In genomic region chr12:112175361-112176155, GRCh38 we compare ENCODE assay signal across 17 cellular contexts. TPM values are rescaled to one million over a fixed set of nuclear protein-coding genes. Genes with fewer than 3 reads are reported as not detected.
DNase-seq lines count a peak whose midpoint lies in the region; ATAC-seq, FAIRE-seq and TF ChIP-seq lines count a peak whose summit lies in the region.
"Had no signal": no experiment of that assay in that cellular context is flagged by ENCODE, and none has a peak within 500 bp of the region (broad histone marks: within the 10 kb centered on the region; RNA-seq: fewer than 3 reads in every experiment).

No MANE protein-coding gene starts in this region.

- no peaks in the 10 kb centered on the region for H3K27me3 Mint-ChIP-seq in activated CD8-positive, alpha-beta T cell treated with anti-CD3 and anti-CD28 coated beads, Interleukin-2, amount 10 ng/mL, durations not matched to agents 7 days and 5 days (ENCODE audit: low read depth)

- no peak for ATAC-seq in activated CD8-positive, alpha-beta T cell treated with anti-CD3 and anti-CD28 coated beads, Interleukin-2, amount 10 ng/mL, durations not matched to agents 7 days and 5 days

- 94 to 96% (median 95%) methylated on average over 20 of the region's 20 CpGs for WGBS in spleen, 5 donors

- no peak overlapping the region for H3K4me3 Mint-ChIP-seq in activated CD8-positive, alpha-beta T cell treated with anti-CD3 and anti-CD28 coated beads, Interleukin-2, amount 10 ng/mL, durations not matched to agents 7 days and 5 days
- H3K4me3 Mint-ChIP-seq: CD14-positive monocyte had no signal

- H3K36me3 Mint-ChIP-seq in activated CD8-positive, alpha-beta T cell treated with anti-CD3 and anti-CD28 coated beads, Interleukin-2, amount 10 ng/mL, durations not matched to agents 7 days and 5 days (ENCODE audit: low read depth), result peaks cover 33% of the 10 kb centered on the region

- no peaks in the 10 kb centered on the region for H3K27me3 ChIP-seq in spleen (replicated peaks in 1 of 7)

- H3K27ac ChIP-seq in kidney (ENCODE audit: low read depth in 2 of 2, low read length in 2 of 2) (no peak overlapping the region), spleen (no peak overlapping the region)

- POLR2A ChIA-PET in activated CD8-positive, alpha-beta T cell treated with anti-CD3 and anti-CD28 coated beads, Interleukin-2, amount 10 ng/mL, durations not matched to agents 7 days and 5 days (lab: Charles Lee), result no interaction called here

- peaks cover under 1% of the 10 kb centered on the region for H3K4me1 Mint-ChIP-seq in activated CD8-positive, alpha-beta T cell treated with anti-CD3 and anti-CD28 coated beads, Interleukin-2, amount 10 ng/mL, durations not matched to agents 7 days and 5 days (ENCODE audit: low read depth)
- H3K4me1 Mint-ChIP-seq: CD14-positive monocyte had no signal

- no peak for TF ChIP-seq POLR2A in GM12891 (IDR thresholded peaks at IDR 0.05; ENCODE audit: low read depth, low read length)
- TF ChIP-seq POLR2A in spleen (IDR thresholded peaks at IDR 0.05), result no peak

- intact Hi-C loops in kidney (cut with DNase I) (no loop called here), spleen (cut with DNase I; ENCODE audit: low total_unique reads) (no loop called here)

- H3K4me1 ChIP-seq in kidney (ENCODE audit: control insufficient read depth in 1 of 2, insufficient read depth in 1 of 2, low read depth in 1 of 2, low read length in 2 of 2) (no peaks in the 10 kb centered on the region), spleen (peaks cover 0 to 7% (median 0%) of the 10 kb centered on the region in 6 donors)

- no peak overlapping the region for H3K27ac Mint-ChIP-seq in activated CD8-positive, alpha-beta T cell treated with anti-CD3 and anti-CD28 coated beads, Interleukin-2, amount 10 ng/mL, durations not matched to agents 7 days and 5 days

- peaks cover 29 to 46% of the 10 kb centered on the region in 2 donors for H3K36me3 ChIP-seq in kidney (ENCODE audit: control insufficient read depth in 1 of 2, insufficient read depth in 2 of 2, low read length in 2 of 2)
- H3K36me3 ChIP-seq in spleen, result peaks cover 0 to 100% (median 84%) of the 10 kb centered on the region in 6 donors

- DNase-seq in GM12891 (ENCODE audit: insufficient read length, low spot score) (no peak), amniotic epithelial cell (ENCODE audit: low read depth) (peak; percentile 52), kidney (peak; percentile 19), spleen (peak; percentile 21), superior temporal gyrus (ENCODE audit: extremely low spot score) (no peak)
- no peak for DNase-seq in activated CD8-positive, alpha-beta T cell treated with anti-CD3 and anti-CD28 coated beads, Interleukin-2, amount 10 ng/mL, durations not matched to agents 7 days and 5 days
- DNase-seq in activated CD4-positive, alpha-beta T cell treated with anti-CD3 and anti-CD28 coated beads, Interleukin-2, amount 50 U/mL, for 4 hours, result no peak
- DNase-seq: COR-L47, DMS153, GOT3, KG1, NCI-H1417 treated with DMSO at 0.1 percent for 48 hours, NCI-H2029, NCI-H2171, NCI-H446 treated with DMSO at 0.1 percent for 48 hours, RPMI8226 had no signal

- peak; percentile 48 for FAIRE-seq in GM12891 (lab: Jason Lieb, UNC)
- FAIRE-seq in kidney (lab: Jason Lieb, UNC), result no peak

- H3K9me3 ChIP-seq in kidney (ENCODE audit: control insufficient read depth in 1 of 2, low read length in 2 of 2) (no peaks in the 10 kb centered on the region), spleen (no peaks in the 10 kb centered on the region)

- H3K4me3 ChIP-seq in kidney (ENCODE audit: low read length in 2 of 2) (no peak overlapping the region), spleen (no peak overlapping the region)

- H3K9me3 Mint-ChIP-seq in activated CD8-positive, alpha-beta T cell treated with anti-CD3 and anti-CD28 coated beads, Interleukin-2, amount 10 ng/mL, durations not matched to agents 7 days and 5 days (ENCODE audit: insufficient read depth), result no peaks in the 10 kb centered on the region

- no peak overlapping the region for H3K9ac ChIP-seq in kidney (ENCODE audit: low read length in 2 of 2)

- no peak for TF ChIP-seq CTCF in kidney (IDR thresholded peaks at IDR 0.05; ENCODE audit: borderline replicate concordance, extremely low read depth, insufficient read depth)
- TF ChIP-seq CTCF in spleen (IDR thresholded peaks at IDR 0.05 in 8 of 11, conservative IDR thresholded peaks at IDR 0.05 in 3 of 11), result no peak

- CTCF ChIA-PET in activated CD8-positive, alpha-beta T cell treated with anti-CD3 and anti-CD28 coated beads, Interleukin-2, amount 10 ng/mL, durations not matched to agents 7 days and 5 days (lab: Charles Lee), result no interaction called here

TF ChIP-seq in GM12891, 5 proteins besides CTCF, POLR2A, EP300 and RAD21:
- TF ChIP-seq TAF1 (IDR thresholded peaks at IDR 0.05; ENCODE audit: low read depth, low read length), result no peak
- no peak for TF ChIP-seq POU2F2 (IDR thresholded peaks at IDR 0.05; ENCODE audit: low read depth, low read length)
- no peak for TF ChIP-seq SPI1 (IDR thresholded peaks at IDR 0.05; ENCODE audit: low read depth, low read length)
- TF ChIP-seq POLR2AphosphoS5 (IDR thresholded peaks at IDR 0.05; ENCODE audit: low read depth, low read length), result no peak

RNA-seq across cellular contexts. Expression of gene TRAFD1, which starts 50.2 kb away (rescaled TPM):
- 42.5 TPM for polyA plus RNA-seq in GM12891 (2012; ENCODE audit: low read depth, missing spikeins)
- 27.1 TPM for total RNA-seq in kidney
- 16.4 TPM for polyA plus RNA-seq in kidney (ENCODE audit: insufficient read depth, low read depth, low replicate concordance)
- 10 to 100 TPM; 47.3 to 63.4 (median 54.8) TPM for total RNA-seq in spleen
- 10 to 100 TPM; 18.6 to 31.2 (median 19.2) TPM for polyA plus RNA-seq in spleen
- total RNA-seq in activated CD8-positive, alpha-beta T cell treated with anti-CD3 and anti-CD28 coated beads, Interleukin-2, amount 10 ng/mL, durations not matched to agents 7 days and 5 days, result 10 to 100 TPM; 54.6 to 55.9 TPM

Comparison
In these comparisons a context has a peak if more than half of its experiments do, and no peak if none do; other contexts are left out.
1. DNase-seq: peak in amniotic epithelial cell (single experiment), kidney (single experiment) and spleen (single experiment); none in GM12891 (single experiment), activated CD8-positive, alpha-beta T cell treated with anti-CD3 and anti-CD28 coated beads, Interleukin-2, amount 10 ng/mL, durations not matched to agents 7 days and 5 days (single experiment), superior temporal gyrus (single experiment) and activated CD4-positive, alpha-beta T cell treated with anti-CD3 and anti-CD28 coated beads, Interleukin-2, amount 50 U/mL, for 4 hours (0 of 2).